ENCODE assay signal across 9 cellular contexts in genomic region chr15:34708422-34708821, GRCh38. TPM values are rescaled to one million over a fixed set of nuclear protein-coding genes. Genes with fewer than 3 reads are reported as not detected.
DNase-seq lines count a peak whose midpoint lies in the region; ATAC-seq and TF ChIP-seq lines count a peak whose summit lies in the region.
"Had no signal": no experiment of that assay in that cellular context is flagged by ENCODE, and none has a peak within 500 bp of the region (broad histone marks: within the 10 kb centered on the region; RNA-seq: fewer than 3 reads in every experiment).

No MANE protein-coding gene starts in this region.

- H3K4me1 ChIP-seq in right atrium auricular region, result peaks cover 0 to 8% of the 10 kb centered on the region in 2 donors
- peaks cover 4% of the 10 kb centered on the region for H3K4me1 ChIP-seq in testis

- TF ChIP-seq CTCF in NB4 (IDR thresholded peaks at IDR 0.05; ENCODE audit: low read depth, low read length), result peak; percentile 92
- TF ChIP-seq CTCF in WERI-Rb-1 (IDR thresholded peaks at IDR 0.05; ENCODE audit: low read depth, low read length), result peak; percentile 81
- peak; percentile 58 to 76 for TF ChIP-seq CTCF in right atrium auricular region (IDR thresholded peaks at IDR 0.05)
- peak; percentile 30 to 58 (median 53) for TF ChIP-seq CTCF in testis (IDR thresholded peaks at IDR 0.05)

- TF ChIP-seq POLR2A in NB4 (IDR thresholded peaks at IDR 0.05; ENCODE audit: extremely low read depth, insufficient read length), result no peak
- TF ChIP-seq POLR2A in testis (IDR thresholded peaks at IDR 0.05), result no peak

- no peaks in the 10 kb centered on the region for H3K27me3 ChIP-seq in WERI-Rb-1 (ENCODE audit: insufficient read depth, low read depth, severe bottlenecking)
- H3K27me3 ChIP-seq in right atrium auricular region, result no peaks in the 10 kb centered on the region
- H3K27me3 ChIP-seq in testis, result no peaks in the 10 kb centered on the region

- intact Hi-C loops in testis (cut with DNase I; ENCODE audit: low total_unique reads), result no loop called here

- H3K4me3 ChIP-seq in NB4 (ENCODE audit: low read depth, low read length), result no peak overlapping the region
- no peak overlapping the region for H3K4me3 ChIP-seq in WERI-Rb-1 (ENCODE audit: low read depth, low read length)
- H3K4me3 ChIP-seq in right atrium auricular region, result no peak overlapping the region
- no peak overlapping the region for H3K4me3 ChIP-seq in testis

- DNase-seq in EL (peak; percentile 54), NB4 (ENCODE audit: low read depth) (peak; percentile 60), WERI-Rb-1 (peak; percentile 17), right atrium auricular region (ENCODE audit: low spot score) (no peak), testis (peak; percentile 54)

- H3K36me3 ChIP-seq in WERI-Rb-1, result no peaks in the 10 kb centered on the region
- H3K36me3 ChIP-seq in right atrium auricular region, result no peaks in the 10 kb centered on the region
- H3K36me3 ChIP-seq in testis (ENCODE audit: low read depth, missing control alignments), result no peaks in the 10 kb centered on the region

- H3K27ac ChIP-seq in WERI-Rb-1 (no peak overlapping the region), right atrium auricular region (peak overlapping the region in 1 of 2 donors; percentile 48), testis (no peak overlapping the region)

- 59 to 68% methylated on average over 5 of the region's 5 CpGs for WGBS in testis, 2 donors

- no peaks in the 10 kb centered on the region for H3K9me3 ChIP-seq in WERI-Rb-1 (ENCODE audit: severe bottlenecking)
- H3K9me3 ChIP-seq in right atrium auricular region, result no peaks in the 10 kb centered on the region
- no peaks in the 10 kb centered on the region for H3K9me3 ChIP-seq in testis

- ATAC-seq in HG03095 (IDR thresholded peaks at IDR 0.05; ENCODE audit: unreplicated experiment) (no peak), GM19452 (IDR thresholded peaks at IDR 0.05; ENCODE audit: unreplicated experiment) (no peak), GM18909 (IDR thresholded peaks at IDR 0.05; ENCODE audit: poor library complexity, unreplicated experiment) (no peak)

RNA-seq across cellular contexts. Expression of gene GJD2, which starts 46.4 kb away (rescaled TPM):
- total RNA-seq in right atrium auricular region (10 to 100 TPM; 13.6 to 42.3 TPM), testis (under 1 TPM in 1 of 2 donors, not detected in 1; 0.16 TPM)
- polyA plus RNA-seq in testis (ENCODE audit: insufficient read depth, low read depth, low replicate concordance), result 0.11 TPM
- polyA plus RNA-seq: IgD-negative memory B cell had no signal

Comparison
In these comparisons a context has a peak if more than half of its experiments do, and no peak if none do; other contexts are left out.
1. RNA of gene GJD2, which starts 46.4 kb away (total RNA-seq): 13.6 to 42.3 TPM in right atrium auricular region; 0.16 TPM in testis; every median in the first group is over 10 times any median in the second.
2. Peak in every context shown above with its lines, with median percentiles within 50 percentile points of each other: CTCF ChIP-seq.